Comparison of ENCODE assay signal across 1 cellular context in genomic region chr5:59999056-59999455, GRCh38.
TF ChIP-seq lines count a peak whose summit lies in the region.

No MANE protein-coding gene starts in this region.

TF ChIP-seq in SK-N-SH, 30 proteins besides CTCF, POLR2A, EP300 and RAD21 (continued from another document):
- TF ChIP-seq SMC3 (IDR thresholded peaks at IDR 0.05; ENCODE audit: low read depth, low read length) (no peak), GABPA (IDR thresholded peaks at IDR 0.05; ENCODE audit: low read depth) (no peak), MAX (IDR thresholded peaks at IDR 0.05; ENCODE audit: low read depth) (no peak), ELF1 (IDR thresholded peaks at IDR 0.05) (no peak)
- TF ChIP-seq, protein P1, sequence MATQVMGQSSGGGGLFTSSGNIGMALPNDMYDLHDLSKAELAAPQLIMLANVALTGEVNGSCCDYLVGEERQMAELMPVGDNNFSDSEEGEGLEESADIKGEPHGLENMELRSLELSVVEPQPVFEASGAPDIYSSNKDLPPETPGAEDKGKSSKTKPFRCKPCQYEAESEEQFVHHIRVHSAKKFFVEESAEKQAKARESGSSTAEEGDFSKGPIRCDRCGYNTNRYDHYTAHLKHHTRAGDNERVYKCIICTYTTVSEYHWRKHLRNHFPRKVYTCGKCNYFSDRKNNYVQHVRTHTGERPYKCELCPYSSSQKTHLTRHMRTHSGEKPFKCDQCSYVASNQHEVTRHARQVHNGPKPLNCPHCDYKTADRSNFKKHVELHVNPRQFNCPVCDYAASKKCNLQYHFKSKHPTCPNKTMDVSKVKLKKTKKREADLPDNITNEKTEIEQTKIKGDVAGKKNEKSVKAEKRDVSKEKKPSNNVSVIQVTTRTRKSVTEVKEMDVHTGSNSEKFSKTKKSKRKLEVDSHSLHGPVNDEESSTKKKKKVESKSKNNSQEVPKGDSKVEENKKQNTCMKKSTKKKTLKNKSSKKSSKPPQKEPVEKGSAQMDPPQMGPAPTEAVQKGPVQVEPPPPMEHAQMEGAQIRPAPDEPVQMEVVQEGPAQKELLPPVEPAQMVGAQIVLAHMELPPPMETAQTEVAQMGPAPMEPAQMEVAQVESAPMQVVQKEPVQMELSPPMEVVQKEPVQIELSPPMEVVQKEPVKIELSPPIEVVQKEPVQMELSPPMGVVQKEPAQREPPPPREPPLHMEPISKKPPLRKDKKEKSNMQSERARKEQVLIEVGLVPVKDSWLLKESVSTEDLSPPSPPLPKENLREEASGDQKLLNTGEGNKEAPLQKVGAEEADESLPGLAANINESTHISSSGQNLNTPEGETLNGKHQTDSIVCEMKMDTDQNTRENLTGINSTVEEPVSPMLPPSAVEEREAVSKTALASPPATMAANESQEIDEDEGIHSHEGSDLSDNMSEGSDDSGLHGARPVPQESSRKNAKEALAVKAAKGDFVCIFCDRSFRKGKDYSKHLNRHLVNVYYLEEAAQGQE (IDR thresholded peaks at IDR 0.05; ENCODE audit: low read depth, low read length): no peak
- TF ChIP-seq, protein P2, sequence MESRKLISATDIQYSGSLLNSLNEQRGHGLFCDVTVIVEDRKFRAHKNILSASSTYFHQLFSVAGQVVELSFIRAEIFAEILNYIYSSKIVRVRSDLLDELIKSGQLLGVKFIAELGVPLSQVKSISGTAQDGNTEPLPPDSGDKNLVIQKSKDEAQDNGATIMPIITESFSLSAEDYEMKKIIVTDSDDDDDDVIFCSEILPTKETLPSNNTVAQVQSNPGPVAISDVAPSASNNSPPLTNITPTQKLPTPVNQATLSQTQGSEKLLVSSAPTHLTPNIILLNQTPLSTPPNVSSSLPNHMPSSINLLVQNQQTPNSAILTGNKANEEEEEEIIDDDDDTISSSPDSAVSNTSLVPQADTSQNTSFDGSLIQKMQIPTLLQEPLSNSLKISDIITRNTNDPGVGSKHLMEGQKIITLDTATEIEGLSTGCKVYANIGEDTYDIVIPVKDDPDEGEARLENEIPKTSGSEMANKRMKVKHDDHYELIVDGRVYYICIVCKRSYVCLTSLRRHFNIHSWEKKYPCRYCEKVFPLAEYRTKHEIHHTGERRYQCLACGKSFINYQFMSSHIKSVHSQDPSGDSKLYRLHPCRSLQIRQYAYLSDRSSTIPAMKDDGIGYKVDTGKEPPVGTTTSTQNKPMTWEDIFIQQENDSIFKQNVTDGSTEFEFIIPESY (IDR thresholded peaks at IDR 0.05; ENCODE audit: borderline replicate concordance, low read depth): no peak
TF ChIP-seq in SK-N-SH: peak in this region for 4.
